ENCODE assay signal across 9 cellular contexts in genomic region chr1:1847501-1848289, GRCh38. TPM values are rescaled to one million over a fixed set of nuclear protein-coding genes. Genes with fewer than 3 reads are reported as not detected.
DNase-seq lines count a peak whose midpoint lies in the region; ATAC-seq and TF ChIP-seq lines count a peak whose summit lies in the region.
"Had no signal": no experiment of that assay in that cellular context is flagged by ENCODE, and none has a peak within 500 bp of the region (broad histone marks: within the 10 kb centered on the region; RNA-seq: fewer than 3 reads in every experiment).

No MANE protein-coding gene starts in this region.

- H3K36me3 ChIP-seq in OCI-LY7 (ENCODE audit: insufficient read depth, low read length) = peaks cover 72% of the 10 kb centered on the region
- no peaks in the 10 kb centered on the region for H3K36me3 ChIP-seq in left ventricle myocardium inferior
- H3K36me3 ChIP-seq in spleen = peaks cover 0 to 48% (median 7%) of the 10 kb centered on the region in 6 donors
- H3K36me3 ChIP-seq in SJCRH30 = peaks cover 22% of the 10 kb centered on the region

- no peak for TF ChIP-seq CTCF in OCI-LY7 (conservative IDR thresholded peaks at IDR 0.05; ENCODE audit: low read length)
- no peak for TF ChIP-seq CTCF in left ventricle myocardium inferior (IDR thresholded peaks at IDR 0.05; ENCODE audit: borderline replicate concordance)
- TF ChIP-seq CTCF in spleen (IDR thresholded peaks at IDR 0.05 in 8 of 11, conservative IDR thresholded peaks at IDR 0.05 in 3 of 11) = no peak

- H3K27me3 ChIP-seq in left ventricle myocardium inferior (ENCODE audit: low read depth) = no peaks in the 10 kb centered on the region
- H3K27me3 ChIP-seq in spleen (replicated peaks in 1 of 7) = no peaks in the 10 kb centered on the region
- no peaks in the 10 kb centered on the region for H3K27me3 ChIP-seq in SJCRH30

- H2AFZ ChIP-seq in OCI-LY7 (ENCODE audit: low read length) = no peak overlapping the region

- ATAC-seq in GM18907 (IDR thresholded peaks at IDR 0.05; ENCODE audit: unreplicated experiment) = peak; percentile 47
- ATAC-seq: activated CD8-positive, alpha-beta memory T cell treated with anti-CD3 and anti-CD28 coated beads, Interleukin-2, amount 10 ng/mL, durations not matched to agents 7 days and 5 days had no signal

- WGBS in spleen, 5 donors = 55 to 69% (median 58%) methylated on average over 15 of the region's 15 CpGs

- H3K27ac ChIP-seq in OCI-LY7 (ENCODE audit: low read depth, low read length, poor library complexity, severe bottlenecking) = peak overlapping the region; percentile 71
- H3K27ac ChIP-seq in left ventricle myocardium inferior (replicated peaks) = peak overlapping the region; percentile 78
- peak overlapping the region in 7 of 8 donors; percentile 30 to 74 (median 67) for H3K27ac ChIP-seq in spleen
- no peak overlapping the region for H3K27ac ChIP-seq in SJCRH30

- H3K4me3 ChIP-seq in OCI-LY7 (ENCODE audit: low read depth, low read length, poor library complexity, severe bottlenecking) (no peak overlapping the region), left ventricle myocardium inferior (no peak overlapping the region), spleen (no peak overlapping the region), SJCRH30 (no peak overlapping the region)

- CTCF ChIA-PET in OCI-LY7 (lab: Charles Lee; ENCODE audit: unreplicated experiment) = no interaction called here

- peak; percentile 48 for DNase-seq in OCI-LY7 (ENCODE audit: low spot score)
- DNase-seq in left ventricle myocardium inferior = no peak
- no peak for DNase-seq in spleen
- DNase-seq in NCI-H2107 treated with DMSO at 0.1 percent for 48 hours (lab: John Stamatoyannopoulos, UW; ENCODE audit: unreplicated experiment) = no peak
- DNase-seq in SJCRH30 = no peak
- DNase-seq in activated gamma-delta T cell (lab: John Stamatoyannopoulos, UW) = no peak
- no peak for DNase-seq in NCI-H1436 treated with DMSO at 0.1 percent for 48 hours (lab: John Stamatoyannopoulos, UW)
- DNase-seq: activated CD8-positive, alpha-beta memory T cell treated with anti-CD3 and anti-CD28 coated beads, Interleukin-2, amount 10 ng/mL, durations not matched to agents 7 days and 5 days had no signal

- peaks cover 94% of the 10 kb centered on the region for H3K79me2 ChIP-seq in OCI-LY7 (ENCODE audit: insufficient read depth, low read depth, low read length)

- intact Hi-C loops in OCI-LY7 (cut with micrococcal nuclease; ENCODE audit: unreplicated experiment) = no loop called here
- intact Hi-C loops in left ventricle myocardium inferior (cut with micrococcal nuclease) = no loop called here
- intact Hi-C loops in spleen (cut with DNase I; ENCODE audit: low total_unique reads) = no loop called here

- H3K4me1 ChIP-seq in OCI-LY7 (ENCODE audit: insufficient read depth, low read length, poor library complexity, severe bottlenecking) (peaks cover 79% of the 10 kb centered on the region), left ventricle myocardium inferior (peaks cover 84% of the 10 kb centered on the region), spleen (peaks cover 40 to 95% (median 79%) of the 10 kb centered on the region in 6 donors), SJCRH30 (peaks cover 7% of the 10 kb centered on the region)

- no peak for TF ChIP-seq POLR2A in spleen (IDR thresholded peaks at IDR 0.05)

- no TSS peak for BruUV-seq in OCI-LY7 (replicated peaks; lab: Mats Ljungman, UMichigan)

- no peaks in the 10 kb centered on the region for H3K9me2 ChIP-seq in OCI-LY7 (ENCODE audit: insufficient read depth, low read length)

- H3K9me3 ChIP-seq in OCI-LY7 (ENCODE audit: low read length) (no peaks in the 10 kb centered on the region), left ventricle myocardium inferior (replicated peaks) (no peaks in the 10 kb centered on the region), spleen (no peaks in the 10 kb centered on the region), SJCRH30 (replicated peaks) (no peaks in the 10 kb centered on the region)

- H4K20me1 ChIP-seq in OCI-LY7 (ENCODE audit: insufficient read depth, low read length) = peaks cover 7% of the 10 kb centered on the region; the same call in 1 of the 2 replicates

- POLR2A ChIA-PET in OCI-LY7 (lab: Charles Lee) = interaction anchor here (0.7 to 1.1 kb wide), 4 partner anchors 8 to 49 kb away, joined by 3 to 8 read pairs (median 4); no protein-coding TSS in a partner anchor

- H3K4me2 ChIP-seq in OCI-LY7 (ENCODE audit: low read length) = peak overlapping the region; percentile 30

RNA-seq across cellular contexts. Expression of gene GNB1, which starts 43.2 kb away (rescaled TPM):
- 86.9 and 101 TPM in 2 replicates for total RNA-seq in OCI-LY7 (2014; rRNA removed; shearing (Covaris generic))
- total RNA-seq in OCI-LY7 (2022) (502 and 563 TPM in 2 replicates), left ventricle myocardium inferior (158 TPM), spleen (100 to 1,000 TPM; 186 to 304 (median 273) TPM)
- polyA plus RNA-seq in spleen = 100 to 1,000 TPM in 1 of 3 donors, 10 to 100 TPM in 2; 76.0 to 132 (median 95.5) TPM
- total RNA-seq in SJCRH30 (2014; rRNA removed; shearing (Covaris generic)) = 167 and 184 TPM in 2 replicates
